Comparison of ENCODE assay signal across 8 cellular contexts in the genomic region with DNA sequence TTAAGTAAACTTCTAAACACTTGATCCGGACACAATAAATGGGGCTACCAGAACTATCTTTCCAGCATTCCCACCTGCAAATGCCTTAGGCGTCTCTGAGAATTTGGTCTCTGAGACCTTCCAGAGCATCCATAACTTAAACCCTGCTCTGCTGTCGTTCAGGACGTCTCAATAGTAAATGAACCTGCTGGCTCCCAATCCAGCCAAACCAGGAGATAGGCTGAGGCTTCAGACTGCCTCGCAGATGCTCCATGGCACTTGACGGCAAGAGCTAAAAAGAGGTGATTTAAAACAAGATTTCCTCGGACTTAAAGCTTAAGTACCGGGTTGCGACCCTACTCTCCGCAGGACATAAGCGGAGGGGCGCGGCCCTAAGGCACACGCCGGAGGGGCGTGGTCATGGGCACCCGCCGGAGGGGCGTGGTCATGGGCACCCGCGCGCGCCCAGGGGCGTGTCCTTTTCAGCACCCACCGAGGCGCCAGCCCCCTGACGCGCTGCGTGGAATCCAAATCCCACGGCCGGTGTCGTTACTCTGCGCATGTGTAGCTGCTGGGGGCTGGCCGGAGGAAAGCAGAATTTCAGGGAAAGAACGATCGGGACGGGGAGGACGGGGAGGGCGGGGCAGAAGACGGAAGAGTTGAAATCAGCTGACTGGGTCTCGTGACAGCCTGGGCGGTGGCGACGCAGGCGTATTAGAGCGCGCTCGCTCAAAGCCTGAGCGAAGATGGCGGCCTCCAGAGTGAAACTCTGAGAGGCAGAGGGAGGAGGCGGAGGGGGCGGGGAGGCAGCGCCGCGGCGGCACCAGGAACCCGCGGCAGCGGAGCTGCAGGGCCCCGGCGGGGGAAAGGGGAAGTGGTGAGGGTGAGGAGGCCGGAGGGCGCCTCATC. TPM values are rescaled to one million over a fixed set of nuclear protein-coding genes. Genes with fewer than 3 reads are reported as not detected.
DNase-seq lines count a peak whose midpoint lies in the region; ATAC-seq and TF ChIP-seq lines count a peak whose summit lies in the region.

A gene with protein sequence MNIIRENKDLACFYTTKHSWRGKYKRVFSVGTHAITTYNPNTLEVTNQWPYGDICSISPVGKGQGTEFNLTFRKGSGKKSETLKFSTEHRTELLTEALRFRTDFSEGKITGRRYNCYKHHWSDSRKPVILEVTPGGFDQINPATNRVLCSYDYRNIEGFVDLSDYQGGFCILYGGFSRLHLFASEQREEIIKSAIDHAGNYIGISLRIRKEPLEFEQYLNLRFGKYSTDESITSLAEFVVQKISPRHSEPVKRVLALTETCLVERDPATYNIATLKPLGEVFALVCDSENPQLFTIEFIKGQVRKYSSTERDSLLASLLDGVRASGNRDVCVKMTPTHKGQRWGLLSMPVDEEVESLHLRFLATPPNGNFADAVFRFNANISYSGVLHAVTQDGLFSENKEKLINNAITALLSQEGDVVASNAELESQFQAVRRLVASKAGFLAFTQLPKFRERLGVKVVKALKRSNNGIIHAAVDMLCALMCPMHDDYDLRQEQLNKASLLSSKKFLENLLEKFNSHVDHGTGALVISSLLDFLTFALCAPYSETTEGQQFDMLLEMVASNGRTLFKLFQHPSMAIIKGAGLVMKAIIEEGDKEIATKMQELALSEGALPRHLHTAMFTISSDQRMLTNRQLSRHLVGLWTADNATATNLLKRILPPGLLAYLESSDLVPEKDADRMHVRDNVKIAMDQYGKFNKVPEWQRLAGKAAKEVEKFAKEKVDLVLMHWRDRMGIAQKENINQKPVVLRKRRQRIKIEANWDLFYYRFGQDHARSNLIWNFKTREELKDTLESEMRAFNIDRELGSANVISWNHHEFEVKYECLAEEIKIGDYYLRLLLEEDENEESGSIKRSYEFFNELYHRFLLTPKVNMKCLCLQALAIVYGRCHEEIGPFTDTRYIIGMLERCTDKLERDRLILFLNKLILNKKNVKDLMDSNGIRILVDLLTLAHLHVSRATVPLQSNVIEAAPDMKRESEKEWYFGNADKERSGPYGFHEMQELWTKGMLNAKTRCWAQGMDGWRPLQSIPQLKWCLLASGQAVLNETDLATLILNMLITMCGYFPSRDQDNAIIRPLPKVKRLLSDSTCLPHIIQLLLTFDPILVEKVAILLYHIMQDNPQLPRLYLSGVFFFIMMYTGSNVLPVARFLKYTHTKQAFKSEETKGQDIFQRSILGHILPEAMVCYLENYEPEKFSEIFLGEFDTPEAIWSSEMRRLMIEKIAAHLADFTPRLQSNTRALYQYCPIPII (N-terminal part only) (plus strand): TSS at position 696 of the 888 bp plus-strand sequence. CDS start 17,049 bp downstream, outside the sequence.

- H3K4me1 ChIP-seq in hepatocyte (ENCODE audit: insufficient read depth) (peaks cover 19% of the 10 kb centered on the region), rectal smooth muscle tissue (ENCODE audit: control insufficient read depth, insufficient read depth, low read length) (no peaks in the 10 kb centered on the region), vagina (peaks cover 32% of the 10 kb centered on the region)

- no peaks in the 10 kb centered on the region for H3K9me3 ChIP-seq in hepatocyte (ENCODE audit: low read depth)
- H3K9me3 ChIP-seq in vagina = no peaks in the 10 kb centered on the region

- no peaks in the 10 kb centered on the region for H3K27me3 ChIP-seq in hepatocyte
- H3K27me3 ChIP-seq in rectal smooth muscle tissue (ENCODE audit: control insufficient read depth, insufficient read depth, low read length) = no peaks in the 10 kb centered on the region
- no peaks in the 10 kb centered on the region for H3K27me3 ChIP-seq in vagina

- H3K4me3 ChIP-seq in astrocyte of the cerebellum (ENCODE audit: low read depth, low read length) (peak within 1 kb of the TSS; percentile 98), hepatocyte (peak within 1 kb of the TSS; percentile 88), rectal smooth muscle tissue (ENCODE audit: low read length) (peak within 1 kb of the TSS; percentile 92), vagina (peak within 1 kb of the TSS; percentile 98)

- H3K36me3 ChIP-seq in hepatocyte (replicated peaks; ENCODE audit: insufficient read depth, low read depth) = no peaks in the 10 kb centered on the region
- H3K36me3 ChIP-seq in rectal smooth muscle tissue (ENCODE audit: control insufficient read depth, insufficient read depth, low read length) = no peaks in the 10 kb centered on the region
- no peaks in the 10 kb centered on the region for H3K36me3 ChIP-seq in vagina

- peak within 1 kb of the TSS; percentile 93 for H3K27ac ChIP-seq in hepatocyte
- peak within 1 kb of the TSS; percentile 82 for H3K27ac ChIP-seq in rectal smooth muscle tissue (ENCODE audit: low read depth, low read length)
- H3K27ac ChIP-seq in vagina = peak within 1 kb of the TSS; percentile 96

- intact Hi-C loops in vagina (cut with DNase I) = no loop called here

- no peaks in the 10 kb centered on the region for H3K9me2 ChIP-seq in hepatocyte (replicated peaks; ENCODE audit: insufficient read depth)

- TF ChIP-seq POLR2A in vagina (IDR thresholded peaks at IDR 0.05) = peak in 1 of 2 donors; percentile 69

- TF ChIP-seq CTCF in astrocyte of the cerebellum (IDR thresholded peaks at IDR 0.05; ENCODE audit: low read depth, low read length, missing control alignments) (no peak), hepatocyte (IDR thresholded peaks at IDR 0.05; ENCODE audit: poor library complexity) (no peak), vagina (IDR thresholded peaks at IDR 0.05) (no peak)

- peak within 1 kb of the TSS; percentile 85 for H3K4me2 ChIP-seq in hepatocyte

- in situ Hi-C loops in astrocyte of the cerebellum (cut with HindIII; ENCODE audit: low sequenced_read_pairs) = no loop called here

- peaks cover 39% of the 10 kb centered on the region for H3K79me2 ChIP-seq in hepatocyte

- DNase-seq in NCI-H2029 (lab: John Stamatoyannopoulos, UW) (peak; percentile 94), T-helper 22 cell (ENCODE audit: low read depth) (peak; percentile 86), astrocyte of the cerebellum (ENCODE audit: low read depth) (peak; percentile 84), hepatocyte (ENCODE audit: low spot score) (peak; percentile 97), vagina (ENCODE audit: extremely low spot score in 2 of 2) (peak in 1 of 2 donors; percentile 96)

- ATAC-seq in GM18508 (IDR thresholded peaks at IDR 0.05; ENCODE audit: insufficient read depth, unreplicated experiment) (peak; percentile 71), HG02981 (IDR thresholded peaks at IDR 0.05; ENCODE audit: unreplicated experiment) (peak; percentile 91)

- peak within 1 kb of the TSS; percentile 89 for H3K9ac ChIP-seq in rectal smooth muscle tissue (ENCODE audit: low read length)

- peaks cover 12% of the 10 kb centered on the region for H4K20me1 ChIP-seq in hepatocyte (ENCODE audit: insufficient read depth, poor library complexity, severe bottlenecking)

- 2% methylated on average over 37 of the region's 63 CpGs for WGBS in hepatocyte (ENCODE audit: low lambda C conversion rate, missing lambda C conversion rate)

- H2AFZ ChIP-seq in hepatocyte = peak within 1 kb of the TSS; percentile 92

RNA-seq across cellular contexts. Expression of the gene that starts here (rescaled TPM):
- total RNA-seq in hepatocyte (52.3 and 55.4 TPM in 2 replicates), vagina (26.5 TPM)
- 13.1 and 15.1 TPM in 2 replicates for polyA plus RNA-seq in hepatocyte
